Comparison of ENCODE assay signal across 8 cellular contexts in the genomic region with DNA sequence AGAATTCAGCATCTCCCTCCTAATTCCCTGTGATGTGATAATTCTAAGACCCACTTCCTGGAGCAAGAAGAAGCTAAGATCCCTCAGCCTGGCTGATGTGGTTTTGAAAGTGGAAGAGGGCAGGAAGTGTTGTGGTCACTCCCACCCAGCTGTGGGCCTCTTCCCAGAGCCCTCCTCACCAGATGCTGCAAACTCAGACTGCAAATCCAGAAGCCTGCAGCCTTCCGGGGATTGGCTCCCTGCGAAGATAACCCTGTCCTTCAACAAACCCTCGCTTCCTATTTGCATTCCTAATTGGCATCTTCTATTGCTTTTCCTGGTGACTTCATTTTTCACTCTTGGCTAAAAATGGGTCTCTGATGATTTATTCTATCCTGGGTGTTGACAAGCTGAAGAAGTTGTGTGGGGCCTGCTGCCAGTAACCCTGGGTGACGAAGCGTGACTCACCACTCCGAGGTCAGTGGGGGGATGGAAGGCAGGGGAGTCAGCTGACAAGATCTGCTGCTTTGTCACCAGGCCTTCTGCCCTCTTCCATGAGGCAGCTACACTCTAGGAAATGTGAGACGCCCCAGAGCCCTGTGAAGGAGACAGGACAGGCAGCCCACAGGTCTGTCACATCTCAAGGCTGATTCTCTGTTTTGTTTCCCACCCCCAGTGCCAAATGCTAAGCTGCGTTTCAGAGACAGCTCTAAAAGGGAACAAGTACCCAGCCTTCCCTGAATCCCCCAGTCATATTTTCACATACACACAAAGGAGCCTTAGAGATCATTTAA.
DNase-seq lines count a peak whose midpoint lies in the region; ATAC-seq and TF ChIP-seq lines count a peak whose summit lies in the region.

No MANE protein-coding gene starts in this region.

- peak overlapping the region; percentile 58 for H3K4me2 ChIP-seq in OCI-LY1 (ENCODE audit: low read length)

- no peaks in the 10 kb centered on the region for H3K36me3 ChIP-seq in OCI-LY1 (ENCODE audit: insufficient read depth, low read length)

- peak overlapping the region; percentile 43 for H3K27ac ChIP-seq in OCI-LY1 (ENCODE audit: low read depth, low read length, poor library complexity, severe bottlenecking)

- H3K9ac ChIP-seq in OCI-LY1 (ENCODE audit: low read length), result peak overlapping the region; percentile 33

- H4K20me1 ChIP-seq in OCI-LY1 (ENCODE audit: insufficient read depth, low read length), result no peaks in the 10 kb centered on the region

- peak; percentile 74 for ATAC-seq in GM19438 (IDR thresholded peaks at IDR 0.05; ENCODE audit: low read depth, unreplicated experiment)

- H3K4me1 ChIP-seq in OCI-LY1 (ENCODE audit: insufficient read depth, low read length, severe bottlenecking), result peaks cover 31% of the 10 kb centered on the region

- TF ChIP-seq CTCF in OCI-LY1 (IDR thresholded peaks at IDR 0.05; ENCODE audit: low read length), result no peak

- no peaks in the 10 kb centered on the region for H3K9me2 ChIP-seq in OCI-LY1 (ENCODE audit: low read depth, low read length)

- no peaks in the 10 kb centered on the region for H3F3A ChIP-seq in OCI-LY1 (ENCODE audit: insufficient read depth, low read length)

- peaks cover 3% of the 10 kb centered on the region; the same call in 1 of the 2 replicates for H3K9me3 ChIP-seq in OCI-LY1 (ENCODE audit: low read length)

- no peaks in the 10 kb centered on the region for H3K27me3 ChIP-seq in OCI-LY1 (ENCODE audit: insufficient read depth, low read length)

- DNase-seq in Ammon's horn (ENCODE audit: low spot score) (peak; percentile 93), HS-5 (ENCODE audit: low read depth) (peak; percentile 99), activated T-cell treated with anti-CD3 and anti-CD28 coated beads for 1 hour (ENCODE audit: low read depth) (peak; percentile 64), epidermal melanocyte (ENCODE audit: insufficient read length, low spot score) (peak; percentile 25), mucosa of gallbladder (ENCODE audit: low spot score) (peak; percentile 96)
- peak; percentile 80 to 88 for DNase-seq in stimulated activated CD8-positive, alpha-beta memory T cell treated with anti-CD3 and anti-CD28 coated beads, Interleukin-2, amount 100 ng/mL, for 48 hours (ENCODE audit: low read depth in 2 of 2)

- H3K4me3 ChIP-seq in OCI-LY1 (ENCODE audit: low read depth, low read length, poor library complexity, severe bottlenecking), result peak overlapping the region; percentile 34

- H2AFZ ChIP-seq in OCI-LY1 (ENCODE audit: low read length), result peak overlapping the region; percentile 48; the same call in 1 of the 2 replicates

- H3K79me2 ChIP-seq in OCI-LY1 (ENCODE audit: insufficient read depth, low read length), result no peaks in the 10 kb centered on the region

Comparison
In these comparisons a context has a peak if more than half of its experiments do, and no peak if none do; other contexts are left out.
1. Peak in every context shown above with its lines: DNase-seq, ATAC-seq, H3K4me3 ChIP-seq and H3K27ac ChIP-seq.
2. DNase-seq: peak in every context shown above with its lines; median percentile 99 in HS-5; 96 in mucosa of gallbladder; 93 in Ammon's horn; 84 in stimulated activated CD8-positive, alpha-beta memory T cell treated with anti-CD3 and anti-CD28 coated beads, Interleukin-2, amount 100 ng/mL, for 48 hours; 64 in activated T-cell treated with anti-CD3 and anti-CD28 coated beads for 1 hour; 25 in epidermal melanocyte.